Comparison of ENCODE assay signal across 29 cellular contexts in genomic region chr14:37326434-37326833, GRCh38.
"Had no signal": no experiment of that assay in that cellular context is flagged by ENCODE, and none has a peak within 500 bp of the region (broad histone marks: within the 10 kb centered on the region; RNA-seq: fewer than 3 reads in every experiment).

No MANE protein-coding gene starts in this region.

- H3K4me3 Mint-ChIP-seq: naive thymus-derived CD8-positive, alpha-beta T cell; natural killer cell treated with Interleukin-12 subunit alpha and Interleukin-12 subunit beta and Interleukin-15 and Interleukin-18, amount 100 ng/mL, for 72 hours; nephron progenitor cell; neural crest cell; stimulated activated effector memory CD8-positive, alpha-beta T cell treated with anti-CD3 and anti-CD28 coated beads, Interleukin-12 subunit alpha, Interleukin-12 subunit beta, amount 100 ng/mL, for 72 hours; stimulated activated naive B cell treated with anti-CD40 and anti-IgM and Interleukin-4, amounts not matched to agents 10 μg/mL and 1 μg/mL and 100 μg/mL, for 72 hours; stimulated activated naive CD8-positive, alpha-beta T cell treated with anti-CD3 and anti-CD28 coated beads, Interleukin-15, Interleukin-2, amounts not matched to agents 100 ng/mL and 50 ng/mL, for 24 hours had no signal

- H3K9me3 ChIP-seq: ovary, psoas muscle, right lobe of liver, sigmoid colon, thoracic aorta, thyroid gland, upper lobe of left lung had no signal

- H3K27me3 ChIP-seq: ovary, right lobe of liver, sigmoid colon, stomach, thyroid gland, tibial nerve, upper lobe of left lung, vagina had no signal

- H3K9ac ChIP-seq: parathyroid adenoma had no signal

- DNase-seq: naive thymus-derived CD8-positive, alpha-beta T cell; nephron progenitor cell; occipital lobe; ovary; posterior cingulate gyrus; psoas muscle; right cardiac atrium; right lobe of liver; sigmoid colon; small intestine; stimulated activated CD4-positive, alpha-beta T cell treated with anti-CD3 and anti-CD28 coated beads, Interleukin-15, amount 100 ng/mL, for 24 hours; stimulated activated CD4-positive, alpha-beta T cell treated with anti-CD3 and anti-CD28 coated beads, Interleukin-2, amount 100 ng/mL, for 24 hours; stimulated activated CD4-positive, alpha-beta T cell treated with anti-CD3 and anti-CD28 coated beads, Interleukin-2, amount 100 ng/mL, for 48 hours; stimulated activated CD4-positive, alpha-beta T cell treated with anti-CD3 and anti-CD28 coated beads, Interleukin-4, amount 100 ng/mL, for 24 hours; stimulated activated naive B cell treated with anti-CD40 and anti-IgM and Interleukin-4, amounts not matched to agents 10 μg/mL and 1 μg/mL and 100 μg/mL, for 72 hours; stimulated activated naive CD4-positive, alpha-beta T cell treated with Interleukin-2 at 50 U/mL for 16 hours; stomach; thyroid gland; trophoblast cell; upper lobe of left lung had no signal

- H3K4me1 Mint-ChIP-seq: naive thymus-derived CD8-positive, alpha-beta T cell; nephron progenitor cell; neural crest cell; stimulated activated effector memory CD8-positive, alpha-beta T cell treated with anti-CD3 and anti-CD28 coated beads, Interleukin-12 subunit alpha, Interleukin-12 subunit beta, amount 100 ng/mL, for 72 hours; stimulated activated naive B cell treated with anti-CD40 and anti-IgM and Interleukin-4, amounts not matched to agents 10 μg/mL and 1 μg/mL and 100 μg/mL, for 72 hours had no signal

- H3K27ac ChIP-seq: ovary, parathyroid adenoma, psoas muscle, right lobe of liver, sigmoid colon, stomach, thoracic aorta, thyroid gland, tibial nerve, upper lobe of left lung, vagina had no signal

- H2AFZ ChIP-seq: parathyroid adenoma had no signal

- H3K4me3 ChIP-seq: ovary, psoas muscle, right lobe of liver, sigmoid colon, stomach, thoracic aorta, thyroid gland, tibial nerve, upper lobe of left lung, vagina had no signal

- H3K36me3 ChIP-seq: ovary, right lobe of liver, sigmoid colon, stomach, thoracic aorta, thyroid gland, upper lobe of left lung, vagina had no signal

- H3K27me3 Mint-ChIP-seq: naive thymus-derived CD8-positive, alpha-beta T cell; natural killer cell treated with Interleukin-12 subunit alpha and Interleukin-12 subunit beta and Interleukin-15 and Interleukin-18, amount 100 ng/mL, for 72 hours; progenitor cell of endocrine pancreas; stimulated activated naive B cell treated with anti-CD40 and anti-IgM and Interleukin-4, amounts not matched to agents 10 μg/mL and 1 μg/mL and 100 μg/mL, for 72 hours; stimulated activated naive CD8-positive, alpha-beta T cell treated with anti-CD3 and anti-CD28 coated beads, Interleukin-15, Interleukin-2, amounts not matched to agents 100 ng/mL and 50 ng/mL, for 24 hours had no signal

- H3K27ac Mint-ChIP-seq: naive thymus-derived CD8-positive, alpha-beta T cell; natural killer cell treated with Interleukin-12 subunit alpha and Interleukin-12 subunit beta and Interleukin-15 and Interleukin-18, amount 100 ng/mL, for 72 hours; nephron progenitor cell; progenitor cell of endocrine pancreas; stimulated activated effector memory CD8-positive, alpha-beta T cell treated with anti-CD3 and anti-CD28 coated beads, Interleukin-12 subunit alpha, Interleukin-12 subunit beta, amount 100 ng/mL, for 72 hours; stimulated activated naive B cell treated with anti-CD40 and anti-IgM and Interleukin-4, amounts not matched to agents 10 μg/mL and 1 μg/mL and 100 μg/mL, for 72 hours; stimulated activated naive CD8-positive, alpha-beta T cell treated with anti-CD3 and anti-CD28 coated beads, Interleukin-15, Interleukin-2, amounts not matched to agents 100 ng/mL and 50 ng/mL, for 24 hours had no signal

- H3K4me1 ChIP-seq: parathyroid adenoma, psoas muscle, sigmoid colon, thyroid gland, tibial nerve, upper lobe of left lung, vagina had no signal

- H3K36me3 Mint-ChIP-seq: natural killer cell treated with Interleukin-12 subunit alpha and Interleukin-12 subunit beta and Interleukin-15 and Interleukin-18, amount 100 ng/mL, for 72 hours; stimulated activated effector memory CD8-positive, alpha-beta T cell treated with anti-CD3 and anti-CD28 coated beads, Interleukin-12 subunit alpha, Interleukin-12 subunit beta, amount 100 ng/mL, for 72 hours; stimulated activated naive B cell treated with anti-CD40 and anti-IgM and Interleukin-4, amounts not matched to agents 10 μg/mL and 1 μg/mL and 100 μg/mL, for 72 hours had no signal

- ATAC-seq: naive thymus-derived CD8-positive, alpha-beta T cell; natural killer cell treated with Interleukin-12 subunit alpha and Interleukin-12 subunit beta and Interleukin-15 and Interleukin-18, amount 100 ng/mL, for 72 hours; psoas muscle; right cardiac atrium; stimulated activated effector memory CD8-positive, alpha-beta T cell treated with anti-CD3 and anti-CD28 coated beads, Interleukin-12 subunit alpha, Interleukin-12 subunit beta, amount 100 ng/mL, for 72 hours; stimulated activated naive B cell treated with anti-CD40 and anti-IgM and Interleukin-4, amounts not matched to agents 10 μg/mL and 1 μg/mL and 100 μg/mL, for 72 hours had no signal
